Comparison of ENCODE assay signal across 11 cellular contexts in the genomic region with DNA sequence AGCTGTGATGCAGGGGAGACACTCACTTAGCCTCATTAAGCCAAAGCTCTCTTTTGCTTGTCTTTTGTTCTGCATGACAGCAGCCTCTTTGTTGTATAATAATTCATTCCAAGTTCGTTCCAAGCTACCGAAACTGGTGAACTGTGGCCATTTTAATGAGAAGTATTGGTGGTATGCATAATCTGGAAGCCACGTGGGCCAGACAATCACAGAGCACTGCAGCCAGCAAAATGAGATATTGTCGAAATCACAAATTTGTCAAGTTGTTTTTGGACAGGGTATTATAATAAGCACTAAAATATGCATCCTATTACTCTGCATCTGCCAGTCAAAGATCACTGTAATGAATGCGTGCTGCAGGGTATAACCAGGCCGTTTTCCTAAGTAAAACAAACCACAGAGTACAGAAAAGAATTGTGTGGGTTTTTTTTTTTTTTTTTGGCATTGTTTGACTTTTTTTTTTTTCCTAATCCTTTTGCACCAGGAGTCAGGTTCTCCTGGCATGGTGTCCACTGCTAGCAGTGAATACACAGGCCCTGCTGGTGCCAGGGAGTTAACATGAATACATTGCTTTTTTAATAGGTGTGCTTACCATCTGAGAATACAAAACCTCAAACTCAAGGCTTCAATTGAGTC.
A peak's percentile ranks its signal among the peaks of the same experiment; 100 is the strongest.
DNase-seq lines count a peak whose midpoint lies in the region; ATAC-seq and TF ChIP-seq lines count a peak whose summit lies in the region.
"Had no signal": no experiment of that assay in that cellular context is flagged by ENCODE, and none has a peak within 500 bp of the region (broad histone marks: within the 10 kb centered on the region; RNA-seq: fewer than 3 reads in every experiment).

No MANE protein-coding gene starts in this region.

- peak; percentile 67 for DNase-seq in AG20443 (ENCODE audit: low spot score)
- DNase-seq in NCI-H128 (lab: John Stamatoyannopoulos, UW; ENCODE audit: unreplicated experiment) = peak; percentile 46
- DNase-seq in chondrocyte (ENCODE audit: low spot score) = no peak
- peak; percentile 86 for DNase-seq in midbrain (lab: John Stamatoyannopoulos, UW)
- no peak for DNase-seq in cortex of kidney (lab: John Stamatoyannopoulos, UW)
- no peak for DNase-seq in CD8-positive, alpha-beta memory T cell
- DNase-seq in naive thymus-derived CD4-positive, alpha-beta T cell = no peak
- DNase-seq: activated T-cell treated with anti-CD3 and anti-CD28 coated beads, Interleukin-2, amount 50 U/mL, for 72 hours; DMS79; NCI-H1694 treated with DMSO at 0.1 percent for 48 hours had no signal

- POLR2A ChIA-PET in CD8-positive, alpha-beta memory T cell (lab: Charles Lee) = no interaction called here
- POLR2A ChIA-PET in naive thymus-derived CD4-positive, alpha-beta T cell (lab: Charles Lee) = no interaction called here

- H3K36me3 ChIP-seq in CD8-positive, alpha-beta memory T cell (ENCODE audit: insufficient read depth, low read length) = no peaks in the 10 kb centered on the region
- no peaks in the 10 kb centered on the region for H3K36me3 ChIP-seq in naive thymus-derived CD4-positive, alpha-beta T cell (ENCODE audit: control insufficient read depth in 2 of 3, insufficient read depth in 3 of 3, low read length in 3 of 3)

- H3K4me3 Mint-ChIP-seq in chondrocyte (ENCODE audit: unreplicated experiment) = no peak overlapping the region
- no peak overlapping the region for H3K4me3 Mint-ChIP-seq in CD8-positive, alpha-beta memory T cell
- no peak overlapping the region for H3K4me3 Mint-ChIP-seq in naive thymus-derived CD4-positive, alpha-beta T cell
- H3K4me3 Mint-ChIP-seq: activated T-cell treated with anti-CD3 and anti-CD28 coated beads, Interleukin-2, amount 50 U/mL, for 72 hours had no signal

- no peaks in the 10 kb centered on the region for H3K9me3 ChIP-seq in CD8-positive, alpha-beta memory T cell (ENCODE audit: low read length)
- no peaks in the 10 kb centered on the region for H3K9me3 ChIP-seq in naive thymus-derived CD4-positive, alpha-beta T cell (ENCODE audit: control insufficient read depth in 2 of 3, low read length in 3 of 3)

- H3K27me3 Mint-ChIP-seq in chondrocyte (ENCODE audit: low read depth) = no peaks in the 10 kb centered on the region
- no peaks in the 10 kb centered on the region for H3K27me3 Mint-ChIP-seq in CD8-positive, alpha-beta memory T cell
- H3K27me3 Mint-ChIP-seq in naive thymus-derived CD4-positive, alpha-beta T cell = no peaks in the 10 kb centered on the region

- no peak for TF ChIP-seq CTCF in chondrocyte (IDR thresholded peaks at IDR 0.05)

- H3K4me1 Mint-ChIP-seq in chondrocyte (ENCODE audit: low read depth) = peaks cover 40% of the 10 kb centered on the region
- no peaks in the 10 kb centered on the region for H3K4me1 Mint-ChIP-seq in CD8-positive, alpha-beta memory T cell
- peaks cover 0 to 7% (median 2%) of the 10 kb centered on the region in 7 donors for H3K4me1 Mint-ChIP-seq in naive thymus-derived CD4-positive, alpha-beta T cell

- H3K4me1 ChIP-seq in CD8-positive, alpha-beta memory T cell (ENCODE audit: insufficient read depth, low read length) = no peaks in the 10 kb centered on the region
- H3K4me1 ChIP-seq in naive thymus-derived CD4-positive, alpha-beta T cell (ENCODE audit: control insufficient read depth in 2 of 2, insufficient read depth in 2 of 2, low read length in 2 of 2) = no peaks in the 10 kb centered on the region

- H3K27me3 ChIP-seq in CD8-positive, alpha-beta memory T cell (ENCODE audit: insufficient read depth, low read length, poor library complexity, severe bottlenecking) = no peaks in the 10 kb centered on the region
- H3K27me3 ChIP-seq in naive thymus-derived CD4-positive, alpha-beta T cell (ENCODE audit: control insufficient read depth in 2 of 2, insufficient read depth in 2 of 2, low read length in 2 of 2) = no peaks in the 10 kb centered on the region

- H3K9me3 Mint-ChIP-seq in chondrocyte (ENCODE audit: low read depth) = no peaks in the 10 kb centered on the region
- H3K9me3 Mint-ChIP-seq in CD8-positive, alpha-beta memory T cell = no peaks in the 10 kb centered on the region
- no peaks in the 10 kb centered on the region for H3K9me3 Mint-ChIP-seq in naive thymus-derived CD4-positive, alpha-beta T cell
- H3K9me3 Mint-ChIP-seq: activated T-cell treated with anti-CD3 and anti-CD28 coated beads, Interleukin-2, amount 50 U/mL, for 72 hours had no signal

- H3K36me3 Mint-ChIP-seq in chondrocyte (ENCODE audit: low read depth) = no peaks in the 10 kb centered on the region
- peaks cover 10 to 22% (median 15%) of the 10 kb centered on the region in 3 donors for H3K36me3 Mint-ChIP-seq in CD8-positive, alpha-beta memory T cell
- peaks cover 0 to 46% (median 29%) of the 10 kb centered on the region in 5 donors for H3K36me3 Mint-ChIP-seq in naive thymus-derived CD4-positive, alpha-beta T cell

- H3K4me3 ChIP-seq in CD8-positive, alpha-beta memory T cell (ENCODE audit: low read length) = no peak overlapping the region
- H3K4me3 ChIP-seq in naive thymus-derived CD4-positive, alpha-beta T cell (ENCODE audit: low read length) = no peak overlapping the region

- peak overlapping the region; percentile 49 for H3K27ac Mint-ChIP-seq in chondrocyte (ENCODE audit: unreplicated experiment)
- H3K27ac Mint-ChIP-seq in CD8-positive, alpha-beta memory T cell = no peak overlapping the region
- no peak overlapping the region for H3K27ac Mint-ChIP-seq in naive thymus-derived CD4-positive, alpha-beta T cell
- H3K27ac Mint-ChIP-seq: activated T-cell treated with anti-CD3 and anti-CD28 coated beads, Interleukin-2, amount 50 U/mL, for 72 hours had no signal

- no peak overlapping the region for H3K27ac ChIP-seq in CD8-positive, alpha-beta memory T cell (ENCODE audit: low read depth, low read length)
- no peak overlapping the region for H3K27ac ChIP-seq in naive thymus-derived CD4-positive, alpha-beta T cell (ENCODE audit: low read depth, low read length)

- intact Hi-C loops in naive thymus-derived CD4-positive, alpha-beta T cell (cut with micrococcal nuclease) = no loop called here

- CTCF ChIA-PET in CD8-positive, alpha-beta memory T cell (lab: Charles Lee) = no interaction called here
- CTCF ChIA-PET in naive thymus-derived CD4-positive, alpha-beta T cell (lab: Charles Lee) = interaction anchor here (0.8 kb wide), 1 partner anchor 10 kb away, joined by 3 read pairs; no protein-coding TSS in a partner anchor

- no peak for ATAC-seq in HG03469 (IDR thresholded peaks at IDR 0.05; ENCODE audit: unreplicated experiment)
- no peak for ATAC-seq in naive thymus-derived CD4-positive, alpha-beta T cell
- ATAC-seq: activated T-cell treated with anti-CD3 and anti-CD28 coated beads, Interleukin-2, amount 50 U/mL, for 72 hours had no signal

Comparison
In these comparisons a context has a peak if more than half of its experiments do, and no peak if none do; other contexts are left out.
1. DNase-seq: peak in AG20443 (single experiment), NCI-H128 (single experiment) and midbrain (single experiment); none in chondrocyte (single experiment), cortex of kidney (single experiment), CD8-positive, alpha-beta memory T cell (0 of 5) and naive thymus-derived CD4-positive, alpha-beta T cell (0 of 9).